In the genomic region with DNA sequence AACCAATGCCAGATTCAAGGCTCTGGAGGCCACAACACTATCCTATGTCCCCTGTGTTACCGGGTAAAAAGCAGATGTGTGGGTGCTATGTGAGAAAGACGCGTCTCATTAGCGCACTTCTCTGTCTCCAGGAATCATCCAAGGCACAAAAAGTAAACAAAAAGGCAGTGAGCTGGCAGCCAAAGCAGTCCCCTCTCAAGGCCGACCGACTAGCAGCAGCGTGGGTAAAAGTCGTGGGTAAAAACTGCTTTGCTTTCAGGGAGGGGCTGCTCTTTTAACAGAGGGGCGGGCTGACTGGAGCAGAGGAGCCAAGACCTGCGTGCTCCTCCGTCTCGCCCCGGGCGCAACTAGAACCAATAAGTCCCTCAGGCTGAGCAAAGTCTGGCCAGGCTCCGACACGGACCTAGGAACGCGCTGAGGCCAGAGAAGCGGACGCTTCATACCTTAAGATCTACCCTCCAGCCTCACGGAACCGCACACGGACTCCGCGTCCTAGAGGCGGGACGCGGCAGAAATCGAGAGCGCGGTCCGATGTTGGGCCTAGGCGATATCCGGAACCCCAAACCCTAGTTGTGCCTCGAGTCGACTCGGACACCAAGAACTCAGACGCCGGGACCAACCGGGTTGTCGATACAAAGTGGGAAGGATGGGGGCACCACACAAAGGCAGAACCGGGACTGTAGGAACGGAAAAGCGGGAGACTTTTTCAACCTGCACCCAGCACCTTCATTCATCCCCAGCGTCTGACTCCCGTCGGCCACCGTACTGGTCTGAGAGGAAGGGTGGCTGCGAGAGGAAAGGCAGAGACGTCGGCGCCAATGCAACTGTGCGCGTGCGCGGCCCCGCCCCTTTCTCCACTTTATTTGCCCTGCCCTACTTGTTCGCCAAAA, we compare ENCODE assay signal across 1 cellular context.
TF ChIP-seq lines count a peak whose summit lies in the region.

A gene with protein sequence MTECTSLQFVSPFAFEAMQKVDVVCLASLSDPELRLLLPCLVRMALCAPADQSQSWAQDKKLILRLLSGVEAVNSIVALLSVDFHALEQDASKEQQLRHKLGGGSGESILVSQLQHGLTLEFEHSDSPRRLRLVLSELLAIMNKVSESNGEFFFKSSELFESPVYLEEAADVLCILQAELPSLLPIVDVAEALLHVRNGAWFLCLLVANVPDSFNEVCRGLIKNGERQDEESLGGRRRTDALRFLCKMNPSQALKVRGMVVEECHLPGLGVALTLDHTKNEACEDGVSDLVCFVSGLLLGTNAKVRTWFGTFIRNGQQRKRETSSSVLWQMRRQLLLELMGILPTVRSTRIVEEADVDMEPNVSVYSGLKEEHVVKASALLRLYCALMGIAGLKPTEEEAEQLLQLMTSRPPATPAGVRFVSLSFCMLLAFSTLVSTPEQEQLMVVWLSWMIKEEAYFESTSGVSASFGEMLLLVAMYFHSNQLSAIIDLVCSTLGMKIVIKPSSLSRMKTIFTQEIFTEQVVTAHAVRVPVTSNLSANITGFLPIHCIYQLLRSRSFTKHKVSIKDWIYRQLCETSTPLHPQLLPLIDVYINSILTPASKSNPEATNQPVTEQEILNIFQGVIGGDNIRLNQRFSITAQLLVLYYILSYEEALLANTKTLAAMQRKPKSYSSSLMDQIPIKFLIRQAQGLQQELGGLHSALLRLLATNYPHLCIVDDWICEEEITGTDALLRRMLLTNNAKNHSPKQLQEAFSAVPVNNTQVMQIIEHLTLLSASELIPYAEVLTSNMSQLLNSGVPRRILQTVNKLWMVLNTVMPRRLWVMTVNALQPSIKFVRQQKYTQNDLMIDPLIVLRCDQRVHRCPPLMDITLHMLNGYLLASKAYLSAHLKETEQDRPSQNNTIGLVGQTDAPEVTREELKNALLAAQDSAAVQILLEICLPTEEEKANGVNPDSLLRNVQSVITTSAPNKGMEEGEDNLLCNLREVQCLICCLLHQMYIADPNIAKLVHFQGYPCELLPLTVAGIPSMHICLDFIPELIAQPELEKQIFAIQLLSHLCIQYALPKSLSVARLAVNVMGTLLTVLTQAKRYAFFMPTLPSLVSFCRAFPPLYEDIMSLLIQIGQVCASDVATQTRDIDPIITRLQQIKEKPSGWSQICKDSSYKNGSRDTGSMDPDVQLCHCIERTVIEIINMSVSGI (minus strand): TSS at position 772 of the 890 bp plus-strand sequence. CDS start 1,338 bp downstream, outside the sequence.

TF ChIP-seq in WTC11, 78 proteins besides CTCF, POLR2A, EP300 and RAD21 (continued from another document):
- 0 out of 2 replicates have a peak, but pooled peaks have one; percentile 77 for TF ChIP-seq PREB (CRISPR knock-in tag; IDR thresholded peaks at IDR 0.05; ENCODE audit: borderline replicate concordance)
- TF ChIP-seq NFYB (CRISPR knock-in tag; conservative IDR thresholded peaks at IDR 0.05; ENCODE audit: low read depth) = no peak
- TF ChIP-seq PRDM15 (CRISPR knock-in tag; IDR thresholded peaks at IDR 0.05) = no peak
- no peak for TF ChIP-seq ZNF532 (CRISPR knock-in tag; IDR thresholded peaks at IDR 0.05; ENCODE audit: borderline replicate concordance)
- no peak for TF ChIP-seq ZNF425 (CRISPR knock-in tag; conservative IDR thresholded peaks at IDR 0.05)
